Comparison of ENCODE assay signal across 11 cellular contexts in the genomic region with DNA sequence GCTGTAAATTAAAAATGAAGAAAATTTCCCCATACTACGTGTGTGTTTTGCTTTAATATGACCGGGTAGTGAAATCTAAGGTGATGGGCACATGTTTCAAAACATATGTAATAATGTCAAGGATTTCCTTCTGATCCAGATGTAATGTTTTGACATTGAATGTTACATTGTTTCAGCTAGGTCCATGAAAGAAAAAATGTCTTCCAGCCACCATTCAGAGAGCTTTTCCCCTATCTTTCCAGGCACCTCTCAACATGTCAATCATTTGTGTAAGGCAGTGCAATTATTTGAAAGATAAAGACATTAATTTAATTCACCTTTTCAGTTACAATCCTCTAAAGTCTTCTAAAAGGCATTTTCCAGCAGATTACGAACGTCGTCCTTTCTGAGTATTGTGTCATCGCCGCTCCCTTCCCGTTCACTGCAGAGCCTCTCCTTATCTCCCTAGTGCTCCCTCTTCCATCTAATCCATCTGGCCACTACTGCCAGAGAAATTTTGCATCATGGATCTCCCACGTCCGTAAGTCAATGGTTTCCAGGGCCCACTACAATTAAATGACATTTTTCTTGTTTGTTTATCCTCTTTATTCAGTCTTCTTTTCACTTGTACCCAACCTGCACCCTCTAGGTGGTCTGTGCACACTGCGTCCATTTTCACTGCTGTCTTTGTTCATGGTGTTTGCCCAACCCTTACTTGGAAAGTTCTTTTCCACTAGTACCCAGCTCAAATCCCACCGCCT. TPM values are rescaled to one million over a fixed set of nuclear protein-coding genes. Genes with fewer than 3 reads are reported as not detected.
A peak's percentile ranks its signal among the peaks of the same experiment; 100 is the strongest.
DNase-seq lines count a peak whose midpoint lies in the region; ATAC-seq and TF ChIP-seq lines count a peak whose summit lies in the region.
"Had no signal": no experiment of that assay in that cellular context is flagged by ENCODE, and none has a peak within 500 bp of the region (broad histone marks: within the 10 kb centered on the region; RNA-seq: fewer than 3 reads in every experiment).

No MANE protein-coding gene starts in this region.

- H3K4me3 ChIP-seq in BE2C (ENCODE audit: low read depth, low read length): peak overlapping the region; percentile 24
- no peak overlapping the region for H3K4me3 ChIP-seq in CD8-positive, alpha-beta T cell (ENCODE audit: low read depth, low read length)

- CTCF ChIA-PET in CD8-positive, alpha-beta T cell (lab: Charles Lee): interaction anchor here (1.5 to 2.4 kb wide), 2 partner anchors 17 to 101 kb away, joined by 5 to 16 read pairs; no protein-coding TSS in a partner anchor
- CTCF ChIA-PET in activated B cell treated with CpG ODN at 0.5 μM for 24 hours (lab: Charles Lee): no interaction called here

- intact Hi-C loops in CD8-positive, alpha-beta T cell (cut with DNase I, micrococcal nuclease): loop anchor here in 1 of 2 experiments (10.0 kb wide), 1 partner anchor 985 kb away; a partner anchor contains a TSS
- intact Hi-C loops in activated B cell treated with CpG ODN at 0.5 μM for 24 hours (cut with micrococcal nuclease): no loop called here

- no peaks in the 10 kb centered on the region for H3K27me3 ChIP-seq in BE2C
- no peaks in the 10 kb centered on the region for H3K27me3 ChIP-seq in CD8-positive, alpha-beta T cell (ENCODE audit: insufficient read depth, low read length)
- H3K27me3 ChIP-seq: esophagus muscularis mucosa had no signal

- H3K4me3 Mint-ChIP-seq in CD8-positive, alpha-beta T cell: peak overlapping the region; percentile 88
- peak overlapping the region; percentile 19 for H3K4me3 Mint-ChIP-seq in activated B cell treated with CpG ODN at 0.5 μM for 24 hours
- peak overlapping the region; percentile 5 for H3K4me3 Mint-ChIP-seq in natural killer cell treated with Interleukin-12 subunit alpha and Interleukin-12 subunit beta and Interleukin-15 and Interleukin-18, amount 100 ng/mL, for 72 hours

- no peaks in the 10 kb centered on the region for H3K9me3 ChIP-seq in BE2C
- no peaks in the 10 kb centered on the region for H3K9me3 ChIP-seq in CD8-positive, alpha-beta T cell (ENCODE audit: low read length)
- H3K9me3 ChIP-seq: esophagus muscularis mucosa had no signal

- H3K27me3 Mint-ChIP-seq in CD8-positive, alpha-beta T cell (ENCODE audit: low read depth): peaks cover 10% of the 10 kb centered on the region
- H3K27me3 Mint-ChIP-seq in activated B cell treated with CpG ODN at 0.5 μM for 24 hours: peaks cover 2% of the 10 kb centered on the region
- peaks cover 15 to 17% of the 10 kb centered on the region in 2 donors for H3K27me3 Mint-ChIP-seq in natural killer cell treated with Interleukin-12 subunit alpha and Interleukin-12 subunit beta and Interleukin-15 and Interleukin-18, amount 100 ng/mL, for 72 hours

- no peaks in the 10 kb centered on the region for H3K9me3 Mint-ChIP-seq in CD8-positive, alpha-beta T cell
- no peaks in the 10 kb centered on the region for H3K9me3 Mint-ChIP-seq in activated B cell treated with CpG ODN at 0.5 μM for 24 hours
- H3K9me3 Mint-ChIP-seq in natural killer cell treated with Interleukin-12 subunit alpha and Interleukin-12 subunit beta and Interleukin-15 and Interleukin-18, amount 100 ng/mL, for 72 hours: peaks cover 3% of the 10 kb centered on the region
- H3K9me3 Mint-ChIP-seq: central memory CD8-positive, alpha-beta T cell had no signal

- no peak overlapping the region for H3K27ac Mint-ChIP-seq in CD8-positive, alpha-beta T cell
- no peak overlapping the region for H3K27ac Mint-ChIP-seq in activated B cell treated with CpG ODN at 0.5 μM for 24 hours
- peak overlapping the region in 1 of 2 donors; percentile 5 for H3K27ac Mint-ChIP-seq in natural killer cell treated with Interleukin-12 subunit alpha and Interleukin-12 subunit beta and Interleukin-15 and Interleukin-18, amount 100 ng/mL, for 72 hours

- no peak overlapping the region for H3K27ac ChIP-seq in CD8-positive, alpha-beta T cell (ENCODE audit: low read depth, low read length)

- H3K4me1 Mint-ChIP-seq in CD8-positive, alpha-beta T cell (ENCODE audit: low read depth): peaks cover 34% of the 10 kb centered on the region
- H3K4me1 Mint-ChIP-seq in activated B cell treated with CpG ODN at 0.5 μM for 24 hours: peaks cover 32% of the 10 kb centered on the region
- peaks cover 23 to 28% of the 10 kb centered on the region in 2 donors for H3K4me1 Mint-ChIP-seq in natural killer cell treated with Interleukin-12 subunit alpha and Interleukin-12 subunit beta and Interleukin-15 and Interleukin-18, amount 100 ng/mL, for 72 hours (ENCODE audit: low read depth in 2 of 2)

- TF ChIP-seq CTCF in BE2C (IDR thresholded peaks at IDR 0.05; ENCODE audit: low read depth, low read length) (no peak), activated B cell treated with CpG ODN at 0.5 μM for 24 hours (IDR thresholded peaks at IDR 0.05) (no peak)
- no peak for TF ChIP-seq CTCF in CD8-positive, alpha-beta T cell (IDR thresholded peaks at IDR 0.05)

- H3K4me1 ChIP-seq in BE2C: no peaks in the 10 kb centered on the region; the same call in 1 of the 2 replicates
- H3K4me1 ChIP-seq in CD8-positive, alpha-beta T cell (ENCODE audit: insufficient read depth, low read length): peaks cover 9% of the 10 kb centered on the region

- DNase-seq in BE2C (no peak), activated B cell treated with CpG ODN at 0.5 μM for 24 hours (no peak), NCI-H524 treated with DMSO at 0.1 percent for 48 hours (lab: John Stamatoyannopoulos, UW) (no peak), LoVo (ENCODE audit: low spot score) (no peak), DMS 273 (lab: John Stamatoyannopoulos, UW; ENCODE audit: unreplicated experiment) (no peak)
- no peak for DNase-seq in CD8-positive, alpha-beta T cell
- no peak for DNase-seq in natural killer cell treated with Interleukin-12 subunit alpha and Interleukin-12 subunit beta and Interleukin-15 and Interleukin-18, amount 100 ng/mL, for 72 hours (ENCODE audit: low spot score)
- DNase-seq: mesendoderm, retina had no signal

- ATAC-seq in CD8-positive, alpha-beta T cell: no peak
- no peak for ATAC-seq in activated B cell treated with CpG ODN at 0.5 μM for 24 hours (ENCODE audit: low read depth)
- no peak for ATAC-seq in natural killer cell treated with Interleukin-12 subunit alpha and Interleukin-12 subunit beta and Interleukin-15 and Interleukin-18, amount 100 ng/mL, for 72 hours

- H3K36me3 ChIP-seq in BE2C: no peaks in the 10 kb centered on the region
- H3K36me3 ChIP-seq in CD8-positive, alpha-beta T cell (ENCODE audit: insufficient read depth, low read length): no peaks in the 10 kb centered on the region

- peaks cover 26% of the 10 kb centered on the region for H3K36me3 Mint-ChIP-seq in CD8-positive, alpha-beta T cell
- peaks cover 23% of the 10 kb centered on the region for H3K36me3 Mint-ChIP-seq in activated B cell treated with CpG ODN at 0.5 μM for 24 hours (ENCODE audit: low read depth)
- peaks cover 15% of the 10 kb centered on the region for H3K36me3 Mint-ChIP-seq in natural killer cell treated with Interleukin-12 subunit alpha and Interleukin-12 subunit beta and Interleukin-15 and Interleukin-18, amount 100 ng/mL, for 72 hours

- POLR2A ChIA-PET in CD8-positive, alpha-beta T cell (lab: Charles Lee): interaction anchor here (1.4 kb wide), 1 partner anchor 9 kb away, joined by 4 read pairs; no protein-coding TSS in a partner anchor
- POLR2A ChIA-PET in activated B cell treated with CpG ODN at 0.5 μM for 24 hours (lab: Charles Lee): interaction anchor here (0.7 kb wide), 1 partner anchor 13 kb away, joined by 3 read pairs; no protein-coding TSS in a partner anchor

RNA-seq across cellular contexts. Expression of a gene that starts 1.3 kb away (rescaled TPM):
- 29.4 TPM for polyA plus RNA-seq in BE2C (2012; ENCODE audit: insufficient read depth, insufficient read length, low read depth)
- total RNA-seq in CD8-positive, alpha-beta T cell: 10 to 100 TPM; 76.2 to 88.1 TPM
- total RNA-seq in activated B cell treated with CpG ODN at 0.5 μM for 24 hours: 20.7 and 31.8 TPM in 2 replicates
- total RNA-seq in natural killer cell treated with Interleukin-12 subunit alpha and Interleukin-12 subunit beta and Interleukin-15 and Interleukin-18, amount 100 ng/mL, for 72 hours: 10 to 100 TPM; 30.0 to 31.9 TPM

RNA-seq across cellular contexts. Expression of a gene that starts 14.2 kb away (rescaled TPM):
- 4.0 TPM for polyA plus RNA-seq in BE2C (2012; ENCODE audit: insufficient read depth, insufficient read length, low read depth)
- 10 to 100 TPM in 1 of 2 experiments, 1 to 10 TPM in 1; 8.7 to 10.2 TPM for total RNA-seq in CD8-positive, alpha-beta T cell
- 2.7 and 3.3 TPM in 2 replicates for total RNA-seq in activated B cell treated with CpG ODN at 0.5 μM for 24 hours
- total RNA-seq in natural killer cell treated with Interleukin-12 subunit alpha and Interleukin-12 subunit beta and Interleukin-15 and Interleukin-18, amount 100 ng/mL, for 72 hours: 1 to 10 TPM; 1.6 to 3.7 TPM

Comparison
In these comparisons a context has a peak if more than half of its experiments do, and no peak if none do; other contexts are left out.
1. H3K4me3 Mint-ChIP-seq: peak in every context shown above with its lines; median percentile 88 in CD8-positive, alpha-beta T cell; 19 in activated B cell treated with CpG ODN at 0.5 μM for 24 hours; 5 in natural killer cell treated with Interleukin-12 subunit alpha and Interleukin-12 subunit beta and Interleukin-15 and Interleukin-18, amount 100 ng/mL, for 72 hours.